18 cellular contexts compared by ENCODE assay signal in genomic region chr4:86706923-86707597, GRCh38.
A peak's percentile ranks its signal among the peaks of the same experiment; 100 is the strongest.
DNase-seq lines count a peak whose midpoint lies in the region; ATAC-seq and TF ChIP-seq lines count a peak whose summit lies in the region.
"Had no signal": no experiment of that assay in that cellular context is flagged by ENCODE, and none has a peak within 500 bp of the region (broad histone marks: within the 10 kb centered on the region; RNA-seq: fewer than 3 reads in every experiment).

No MANE protein-coding gene starts in this region.

- DNase-seq in Ammon's horn (ENCODE audit: low spot score) (peak; percentile 70), amniotic epithelial cell (ENCODE audit: low read depth) (peak; percentile 74), fibroblast of the aortic adventitia (ENCODE audit: low read depth) (peak; percentile 40), osteoblast (ENCODE audit: insufficient read length, low spot score, missing footprints) (peak; percentile 27), SW480 (ENCODE audit: low spot score) (no peak), NCI-H1105 treated with DMSO at 0.1 percent for 48 hours (lab: John Stamatoyannopoulos, UW) (no peak), GM19240 (ENCODE audit: insufficient read length, low spot score) (no peak)
- DNase-seq in stimulated activated naive B cell treated with anti-CD40 and anti-IgM and Interleukin-4, amounts not matched to agents 10 μg/mL and 1 μg/mL and 100 μg/mL, for 72 hours, result no peak
- DNase-seq: activated CD4-positive, alpha-beta T cell treated with anti-CD3 and anti-CD28 coated beads for 36 hours; activated CD8-positive, alpha-beta memory T cell treated with anti-CD3 and anti-CD28 coated beads, Interleukin-2, amount 50 U/mL, for 4 hours; activated gamma-delta T cell; Calu3; GF-D8; NCI-H1930; NCI-H510A; SIG-M5; stimulated activated CD4-positive, alpha-beta T cell treated with anti-CD3 and anti-CD28 coated beads, Interleukin-15, amount 100 ng/mL, for 24 hours had no signal

- no peak overlapping the region for H3K4me3 Mint-ChIP-seq in stimulated activated naive B cell treated with anti-CD40 and anti-IgM and Interleukin-4, amounts not matched to agents 10 μg/mL and 1 μg/mL and 100 μg/mL, for 72 hours
- H3K4me3 Mint-ChIP-seq: activated CD4-positive, alpha-beta T cell treated with anti-CD3 and anti-CD28 coated beads for 36 hours; T-helper 2 cell treated with Interferon-gamma antibody and Interleukin-4, amounts not matched to agents 5 μg/mL and 100 μg/mL, for 36 hours had no signal

- no peaks in the 10 kb centered on the region for H3K9me3 Mint-ChIP-seq in stimulated activated naive B cell treated with anti-CD40 and anti-IgM and Interleukin-4, amounts not matched to agents 10 μg/mL and 1 μg/mL and 100 μg/mL, for 72 hours
- H3K9me3 Mint-ChIP-seq: T-helper 2 cell treated with Interferon-gamma antibody and Interleukin-4, amounts not matched to agents 5 μg/mL and 100 μg/mL, for 36 hours had no signal

- H3K27ac ChIP-seq in osteoblast (ENCODE audit: low read depth, low read length), result no peak overlapping the region

- H3K4me2 ChIP-seq in osteoblast (ENCODE audit: insufficient read depth, low read length), result no peak overlapping the region

- H3K4me3 ChIP-seq in fibroblast of the aortic adventitia (ENCODE audit: low read depth, low read length) (no peak overlapping the region), osteoblast (ENCODE audit: insufficient read depth, low read length) (no peak overlapping the region)

- no peaks in the 10 kb centered on the region for H4K20me1 ChIP-seq in osteoblast (ENCODE audit: insufficient read depth, low read length)

- H2AFZ ChIP-seq in osteoblast (ENCODE audit: low read length), result no peak overlapping the region

- H3K27me3 ChIP-seq in osteoblast (ENCODE audit: insufficient read depth, low read length), result no peaks in the 10 kb centered on the region

- no peaks in the 10 kb centered on the region for H3K36me3 ChIP-seq in osteoblast (ENCODE audit: insufficient read depth, low read length)

- H3K4me1 Mint-ChIP-seq in stimulated activated naive B cell treated with anti-CD40 and anti-IgM and Interleukin-4, amounts not matched to agents 10 μg/mL and 1 μg/mL and 100 μg/mL, for 72 hours, result no peaks in the 10 kb centered on the region
- H3K4me1 Mint-ChIP-seq: activated CD4-positive, alpha-beta T cell treated with anti-CD3 and anti-CD28 coated beads for 36 hours had no signal

- H3K36me3 Mint-ChIP-seq in stimulated activated naive B cell treated with anti-CD40 and anti-IgM and Interleukin-4, amounts not matched to agents 10 μg/mL and 1 μg/mL and 100 μg/mL, for 72 hours, result no peaks in the 10 kb centered on the region

- no peaks in the 10 kb centered on the region for H3K4me1 ChIP-seq in osteoblast (ENCODE audit: insufficient read depth, low read length)

- no peaks in the 10 kb centered on the region for H3K9me3 ChIP-seq in osteoblast (ENCODE audit: low read depth, low read length)

- no peak overlapping the region for H3K27ac Mint-ChIP-seq in stimulated activated naive B cell treated with anti-CD40 and anti-IgM and Interleukin-4, amounts not matched to agents 10 μg/mL and 1 μg/mL and 100 μg/mL, for 72 hours
- H3K27ac Mint-ChIP-seq: activated CD4-positive, alpha-beta T cell treated with anti-CD3 and anti-CD28 coated beads for 36 hours; T-helper 2 cell treated with Interferon-gamma antibody and Interleukin-4, amounts not matched to agents 5 μg/mL and 100 μg/mL, for 36 hours had no signal

- H3K79me2 ChIP-seq in osteoblast (ENCODE audit: insufficient read depth, low read length), result no peaks in the 10 kb centered on the region

- TF ChIP-seq CTCF in fibroblast of the aortic adventitia (IDR thresholded peaks at IDR 0.05; ENCODE audit: insufficient read depth, low read length) (no peak), osteoblast (IDR thresholded peaks at IDR 0.05; ENCODE audit: extremely low read depth, low read depth, low read length) (no peak)

- H3K27me3 Mint-ChIP-seq in stimulated activated naive B cell treated with anti-CD40 and anti-IgM and Interleukin-4, amounts not matched to agents 10 μg/mL and 1 μg/mL and 100 μg/mL, for 72 hours, result no peaks in the 10 kb centered on the region
- H3K27me3 Mint-ChIP-seq: activated CD4-positive, alpha-beta T cell treated with anti-CD3 and anti-CD28 coated beads for 36 hours had no signal

- no peak for ATAC-seq in stimulated activated naive B cell treated with anti-CD40 and anti-IgM and Interleukin-4, amounts not matched to agents 10 μg/mL and 1 μg/mL and 100 μg/mL, for 72 hours (replicated peaks)
- ATAC-seq: activated CD4-positive, alpha-beta T cell treated with anti-CD3 and anti-CD28 coated beads for 36 hours had no signal

Comparison
In these comparisons a context has a peak if more than half of its experiments do, and no peak if none do; other contexts are left out.
1. DNase-seq: peak in Ammon's horn (single experiment), amniotic epithelial cell (single experiment), fibroblast of the aortic adventitia (single experiment) and osteoblast (single experiment); none in stimulated activated naive B cell treated with anti-CD40 and anti-IgM and Interleukin-4, amounts not matched to agents 10 μg/mL and 1 μg/mL and 100 μg/mL, for 72 hours (single experiment), SW480 (single experiment), NCI-H1105 treated with DMSO at 0.1 percent for 48 hours (single experiment) and GM19240 (single experiment).